Comparison of ENCODE assay signal across 8 cellular contexts in the genomic region with DNA sequence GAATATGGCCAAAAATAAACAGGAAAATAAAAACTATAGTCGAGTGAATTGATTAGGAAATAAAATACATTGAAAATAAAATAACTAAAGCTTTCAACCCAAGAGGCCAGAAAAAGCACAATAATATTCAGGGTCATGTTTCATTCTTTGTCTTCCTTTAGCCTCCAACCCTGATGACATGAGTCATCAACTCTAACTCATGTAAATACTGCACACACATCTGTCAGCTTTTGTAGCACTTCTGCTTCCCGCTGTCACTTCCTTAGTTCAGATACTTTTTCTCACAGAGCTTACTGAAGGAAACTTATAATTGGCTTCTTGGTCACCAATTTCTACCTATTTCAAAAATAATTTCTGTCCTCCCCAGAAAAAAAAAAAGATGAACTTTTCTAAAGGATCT.
DNase-seq lines count a peak whose midpoint lies in the region; ATAC-seq and TF ChIP-seq lines count a peak whose summit lies in the region.

No MANE protein-coding gene starts in this region.

- H3K36me3 ChIP-seq in CD8-positive, alpha-beta T cell (ENCODE audit: insufficient read depth, low read length), result no peaks in the 10 kb centered on the region

- peaks cover 5% of the 10 kb centered on the region for H3K4me1 Mint-ChIP-seq in activated CD4-positive, alpha-beta memory T cell treated with anti-CD3 and anti-CD28 coated beads for 36 hours (ENCODE audit: low read depth)
- H3K4me1 Mint-ChIP-seq in CD8-positive, alpha-beta T cell (ENCODE audit: low read depth), result peaks cover 4% of the 10 kb centered on the region

- H3K27ac Mint-ChIP-seq in activated CD4-positive, alpha-beta memory T cell treated with anti-CD3 and anti-CD28 coated beads for 36 hours, result no peak overlapping the region
- no peak overlapping the region for H3K27ac Mint-ChIP-seq in CD8-positive, alpha-beta T cell

- no peaks in the 10 kb centered on the region for H3K9me3 Mint-ChIP-seq in activated CD4-positive, alpha-beta memory T cell treated with anti-CD3 and anti-CD28 coated beads for 36 hours
- H3K9me3 Mint-ChIP-seq in CD8-positive, alpha-beta T cell, result peaks cover 3% of the 10 kb centered on the region

- H3K4me1 ChIP-seq in CD8-positive, alpha-beta T cell (ENCODE audit: insufficient read depth, low read length), result no peaks in the 10 kb centered on the region

- peaks cover 2% of the 10 kb centered on the region for H3K27me3 Mint-ChIP-seq in activated CD4-positive, alpha-beta memory T cell treated with anti-CD3 and anti-CD28 coated beads for 36 hours
- peaks cover 8% of the 10 kb centered on the region for H3K27me3 Mint-ChIP-seq in CD8-positive, alpha-beta T cell (ENCODE audit: low read depth)

- no peak overlapping the region for H3K27ac ChIP-seq in RWPE1
- H3K27ac ChIP-seq in CD8-positive, alpha-beta T cell (ENCODE audit: low read depth, low read length), result no peak overlapping the region

- POLR2A ChIA-PET in RWPE1 (lab: Yijun Ruan, JAX; ENCODE audit: low non-redundant PET), result interaction anchor here (0.7 kb wide), 1 partner anchor 10 kb away, joined by 4 read pairs; no protein-coding TSS in a partner anchor
- POLR2A ChIA-PET in activated CD4-positive, alpha-beta memory T cell treated with anti-CD3 and anti-CD28 coated beads for 36 hours (lab: Charles Lee), result no interaction called here
- POLR2A ChIA-PET in CD8-positive, alpha-beta T cell (lab: Charles Lee), result no interaction called here

- DNase-seq in left ventricle myocardium superior (no peak), cardiac septum (ENCODE audit: low spot score) (no peak), RWPE1 (ENCODE audit: low spot score) (peak; percentile 35), lung microvascular endothelial cell (ENCODE audit: low read depth in 2 of 2) (peak; percentile 93 to 96), inferior parietal cortex (ENCODE audit: extremely low spot score) (no peak)
- no peak for DNase-seq in activated CD4-positive, alpha-beta memory T cell treated with anti-CD3 and anti-CD28 coated beads for 36 hours
- DNase-seq in CD8-positive, alpha-beta T cell, result no peak

- ATAC-seq in left ventricle myocardium superior (peak; percentile 35), HG03378 (IDR thresholded peaks at IDR 0.05; ENCODE audit: unreplicated experiment) (peak; percentile 97)
- ATAC-seq in CD8-positive, alpha-beta T cell, result no peak

- TF ChIP-seq CTCF in RWPE1 (conservative IDR thresholded peaks at IDR 0.05; ENCODE audit: low read depth), result no peak
- TF ChIP-seq CTCF in CD8-positive, alpha-beta T cell (IDR thresholded peaks at IDR 0.05), result no peak

- no peaks in the 10 kb centered on the region for H3K9me3 ChIP-seq in CD8-positive, alpha-beta T cell (ENCODE audit: low read length)

- CTCF ChIA-PET in RWPE1 (lab: Yijun Ruan, JAX), result no interaction called here
- CTCF ChIA-PET in activated CD4-positive, alpha-beta memory T cell treated with anti-CD3 and anti-CD28 coated beads for 36 hours (lab: Charles Lee), result interaction anchor here (0.8 to 1.6 kb wide), 2 partner anchors 190 to 531 kb away, joined by 3 read pairs; no protein-coding TSS in a partner anchor
- CTCF ChIA-PET in CD8-positive, alpha-beta T cell (lab: Charles Lee), result no interaction called here

- no peaks in the 10 kb centered on the region for H3K27me3 ChIP-seq in CD8-positive, alpha-beta T cell (ENCODE audit: insufficient read depth, low read length)

- H3K4me3 ChIP-seq in CD8-positive, alpha-beta T cell (ENCODE audit: low read depth, low read length), result no peak overlapping the region

- no peaks in the 10 kb centered on the region for H3K36me3 Mint-ChIP-seq in activated CD4-positive, alpha-beta memory T cell treated with anti-CD3 and anti-CD28 coated beads for 36 hours
- no peaks in the 10 kb centered on the region for H3K36me3 Mint-ChIP-seq in CD8-positive, alpha-beta T cell

- H3K4me3 Mint-ChIP-seq in activated CD4-positive, alpha-beta memory T cell treated with anti-CD3 and anti-CD28 coated beads for 36 hours, result no peak overlapping the region
- no peak overlapping the region for H3K4me3 Mint-ChIP-seq in CD8-positive, alpha-beta T cell

- intact Hi-C loops in left ventricle myocardium superior (cut with micrococcal nuclease), result no loop called here
- intact Hi-C loops in cardiac septum (cut with DNase I), result no loop called here
- intact Hi-C loops in activated CD4-positive, alpha-beta memory T cell treated with anti-CD3 and anti-CD28 coated beads for 36 hours (cut with micrococcal nuclease), result no loop called here
- intact Hi-C loops in CD8-positive, alpha-beta T cell (cut with DNase I, micrococcal nuclease), result no loop called here

Comparison
In these comparisons a context has a peak if more than half of its experiments do, and no peak if none do; other contexts are left out.
1. DNase-seq: peak in RWPE1 (single experiment) and lung microvascular endothelial cell (2 of 2); none in left ventricle myocardium superior (single experiment), cardiac septum (single experiment), activated CD4-positive, alpha-beta memory T cell treated with anti-CD3 and anti-CD28 coated beads for 36 hours (single experiment), inferior parietal cortex (single experiment) and CD8-positive, alpha-beta T cell (0 of 7).